29 cellular contexts compared by ENCODE assay signal in the genomic region with DNA sequence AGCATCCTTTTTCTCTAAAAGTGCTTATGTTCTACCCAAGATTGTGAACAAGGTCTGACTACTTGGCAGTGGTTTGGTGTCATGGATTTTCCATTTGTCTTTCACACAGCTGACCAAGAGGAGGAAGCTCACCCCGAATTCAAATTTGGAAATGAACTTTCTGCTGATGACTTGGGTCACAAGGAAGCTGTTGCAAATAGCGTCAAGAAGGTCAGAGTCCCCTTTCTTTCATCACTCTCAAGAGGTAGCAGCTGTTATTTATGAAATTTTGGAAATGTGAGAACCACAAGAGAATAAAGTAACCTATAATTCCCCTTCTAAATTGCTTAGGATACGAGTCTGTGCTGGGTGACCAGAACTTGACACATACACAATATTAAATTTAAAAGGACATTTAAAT.
"Had no signal": no experiment of that assay in that cellular context is flagged by ENCODE, and none has a peak within 500 bp of the region (broad histone marks: within the 10 kb centered on the region; RNA-seq: fewer than 3 reads in every experiment).

No MANE protein-coding gene starts in this region.

- H3K9me3 ChIP-seq: SJCRH30 had no signal

- H3K27ac ChIP-seq: brain microvascular endothelial cell, SJCRH30, SK-N-MC had no signal

- DNase-seq: activated B cell treated with CpG ODN at 0.5 μM for 24 hours; activated CD4-positive, alpha-beta memory T cell treated with anti-CD3 and anti-CD28 coated beads, Interleukin-2, amount 10 ng/mL, durations not matched to agents 7 days and 5 days; activated CD4-positive, alpha-beta T cell treated with anti-CD3 and anti-CD28 coated beads for 4 hours; activated CD4-positive, CD25-positive, alpha-beta regulatory T cell treated with anti-CD3 and anti-CD28 coated beads, Interleukin-2, amount 50 U/mL, for 72 hours; activated CD8-positive, alpha-beta memory T cell treated with anti-CD3 and anti-CD28 coated beads for 24 hours; activated CD8-positive, alpha-beta memory T cell treated with anti-CD3 and anti-CD28 coated beads, Interleukin-2, amount 10 ng/mL, durations not matched to agents 7 days and 5 days; activated CD8-positive, alpha-beta memory T cell treated with anti-CD3 and anti-CD28 coated beads, Interleukin-2, amount 50 U/mL, for 48 hours; activated effector memory CD4-positive, alpha-beta T cell treated with Interleukin-2 at 50 U/mL for 16 hours; activated naive CD4-positive, alpha-beta T cell treated with anti-CD3 and anti-CD28 coated beads, Interleukin-2, amount 10 ng/mL, durations not matched to agents 7 days and 5 days; activated naive CD8-positive, alpha-beta T cell treated with anti-CD3 and anti-CD28 coated beads for 36 hours; activated T-cell treated with anti-CD3 and anti-CD28 coated beads, Interleukin-2, amount 50 U/mL, for 48 hours; amniotic stem cell; aorta; brain microvascular endothelial cell; central memory CD4-positive, alpha-beta T cell; Kasumi-1; KG1; MM.1S; NCI-H1092; NCI-H1436 treated with DMSO at 0.1 percent for 48 hours; NCI-H1694 treated with DMSO at 0.1 percent for 48 hours; NCI-H2029; NCI-H345; NCI-H526; NK-92 treated with Interleukin-12 subunit alpha and Interleukin-12 subunit beta, amount 100 ng/mL, for 24 hours; SHP77; SJCRH30 had no signal

- H3K4me1 ChIP-seq: SJCRH30 had no signal

- H3K27me3 ChIP-seq: brain microvascular endothelial cell had no signal

- H3K4me3 ChIP-seq: SJCRH30, SK-N-MC had no signal

- H3K36me3 Mint-ChIP-seq: activated CD8-positive, alpha-beta memory T cell treated with anti-CD3 and anti-CD28 coated beads, Interleukin-2, amount 10 ng/mL, durations not matched to agents 7 days and 5 days; activated naive CD4-positive, alpha-beta T cell treated with anti-CD3 and anti-CD28 coated beads, Interleukin-2, amount 10 ng/mL, durations not matched to agents 7 days and 5 days; activated naive CD8-positive, alpha-beta T cell treated with anti-CD3 and anti-CD28 coated beads for 36 hours had no signal

- H3K9me3 Mint-ChIP-seq: activated B cell treated with CpG ODN at 0.5 μM for 24 hours; activated CD4-positive, alpha-beta memory T cell treated with anti-CD3 and anti-CD28 coated beads, Interleukin-2, amount 10 ng/mL, durations not matched to agents 7 days and 5 days; activated naive CD4-positive, alpha-beta T cell treated with anti-CD3 and anti-CD28 coated beads, Interleukin-2, amount 10 ng/mL, durations not matched to agents 7 days and 5 days; activated naive CD8-positive, alpha-beta T cell treated with anti-CD3 and anti-CD28 coated beads for 36 hours had no signal

- H3K4me1 Mint-ChIP-seq: activated CD8-positive, alpha-beta memory T cell treated with anti-CD3 and anti-CD28 coated beads, Interleukin-2, amount 10 ng/mL, durations not matched to agents 7 days and 5 days; activated naive CD4-positive, alpha-beta T cell treated with anti-CD3 and anti-CD28 coated beads, Interleukin-2, amount 10 ng/mL, durations not matched to agents 7 days and 5 days; activated naive CD8-positive, alpha-beta T cell treated with anti-CD3 and anti-CD28 coated beads for 36 hours had no signal

- H3K27me3 Mint-ChIP-seq: activated B cell treated with CpG ODN at 0.5 μM for 24 hours; activated CD4-positive, alpha-beta memory T cell treated with anti-CD3 and anti-CD28 coated beads, Interleukin-2, amount 10 ng/mL, durations not matched to agents 7 days and 5 days; activated CD8-positive, alpha-beta memory T cell treated with anti-CD3 and anti-CD28 coated beads, Interleukin-2, amount 10 ng/mL, durations not matched to agents 7 days and 5 days; activated naive CD4-positive, alpha-beta T cell treated with anti-CD3 and anti-CD28 coated beads, Interleukin-2, amount 10 ng/mL, durations not matched to agents 7 days and 5 days; activated naive CD8-positive, alpha-beta T cell treated with anti-CD3 and anti-CD28 coated beads for 36 hours had no signal

- ATAC-seq: activated CD8-positive, alpha-beta memory T cell treated with anti-CD3 and anti-CD28 coated beads, Interleukin-2, amount 10 ng/mL, durations not matched to agents 7 days and 5 days; Panc1 had no signal

- H3K4me3 Mint-ChIP-seq: activated B cell treated with CpG ODN at 0.5 μM for 24 hours; activated CD4-positive, alpha-beta memory T cell treated with anti-CD3 and anti-CD28 coated beads, Interleukin-2, amount 10 ng/mL, durations not matched to agents 7 days and 5 days; activated CD8-positive, alpha-beta memory T cell treated with anti-CD3 and anti-CD28 coated beads, Interleukin-2, amount 10 ng/mL, durations not matched to agents 7 days and 5 days; activated naive CD4-positive, alpha-beta T cell treated with anti-CD3 and anti-CD28 coated beads, Interleukin-2, amount 10 ng/mL, durations not matched to agents 7 days and 5 days; activated naive CD8-positive, alpha-beta T cell treated with anti-CD3 and anti-CD28 coated beads for 36 hours had no signal

- H3K27ac Mint-ChIP-seq: activated B cell treated with CpG ODN at 0.5 μM for 24 hours; activated CD4-positive, alpha-beta memory T cell treated with anti-CD3 and anti-CD28 coated beads, Interleukin-2, amount 10 ng/mL, durations not matched to agents 7 days and 5 days; activated CD8-positive, alpha-beta memory T cell treated with anti-CD3 and anti-CD28 coated beads, Interleukin-2, amount 10 ng/mL, durations not matched to agents 7 days and 5 days; activated naive CD4-positive, alpha-beta T cell treated with anti-CD3 and anti-CD28 coated beads, Interleukin-2, amount 10 ng/mL, durations not matched to agents 7 days and 5 days; activated naive CD8-positive, alpha-beta T cell treated with anti-CD3 and anti-CD28 coated beads for 36 hours had no signal

- H3K36me3 ChIP-seq: brain microvascular endothelial cell, SJCRH30 had no signal
